Comparison of ENCODE assay signal across 10 cellular contexts in genomic region chr5:56183507-56183906, GRCh38. TPM values are rescaled to one million over a fixed set of nuclear protein-coding genes. Genes with fewer than 3 reads are reported as not detected.
DNase-seq lines count a peak whose midpoint lies in the region; ATAC-seq and TF ChIP-seq lines count a peak whose summit lies in the region.
"Had no signal": no experiment of that assay in that cellular context is flagged by ENCODE, and none has a peak within 500 bp of the region (broad histone marks: within the 10 kb centered on the region; RNA-seq: fewer than 3 reads in every experiment).

No MANE protein-coding gene starts in this region.

- ATAC-seq in GM18511 (IDR thresholded peaks at IDR 0.05; ENCODE audit: unreplicated experiment) (peak; percentile 56), esophagus mucosa (peak; percentile 98), HG03025 (IDR thresholded peaks at IDR 0.05; ENCODE audit: low FRiP score, unreplicated experiment) (no peak), GM18873 (IDR thresholded peaks at IDR 0.05; ENCODE audit: low FRiP score, unreplicated experiment) (no peak)
- ATAC-seq: left ventricle myocardium superior had no signal

- intact Hi-C loops in PC-9 (cut with micrococcal nuclease; ENCODE audit: unreplicated experiment), result no loop called here

- H2AFZ ChIP-seq in PC-9 (no peak overlapping the region), smooth muscle cell (ENCODE audit: low read depth) (no peak overlapping the region)

- H3K9me3 ChIP-seq in PC-9 (ENCODE audit: insufficient read depth, low read depth) (0 out of 2 replicates have a peak, but pooled peaks cover 5% of the 10 kb centered on the region), smooth muscle cell (replicated peaks; ENCODE audit: low read depth) (no peaks in the 10 kb centered on the region)
- H3K9me3 ChIP-seq: HAP-1 had no signal

- no peak overlapping the region for H3K4me3 ChIP-seq in PC-9
- no peak overlapping the region for H3K4me3 ChIP-seq in smooth muscle cell
- H3K4me3 ChIP-seq: HAP-1 had no signal

- POLR2A ChIA-PET in PC-9 (lab: Charles Lee; ENCODE audit: unreplicated experiment), result no interaction called here

- WGBS in smooth muscle cell (ENCODE audit: low lambda C conversion rate), result 47% methylated on average over 4 of the region's 4 CpGs

- H3F3A ChIP-seq in PC-9 (ENCODE audit: insufficient read depth, low read depth), result peaks cover 28% of the 10 kb centered on the region
- no peaks in the 10 kb centered on the region for H3F3A ChIP-seq in smooth muscle cell (ENCODE audit: low read depth)

- H3K4me1 ChIP-seq in PC-9 (replicated peaks; ENCODE audit: insufficient read depth) (peaks cover 48% of the 10 kb centered on the region), smooth muscle cell (ENCODE audit: low read depth) (no peaks in the 10 kb centered on the region)

- peak overlapping the region; percentile 43 for H3K27ac ChIP-seq in PC-9
- no peak overlapping the region for H3K27ac ChIP-seq in smooth muscle cell (ENCODE audit: low read depth)

- H3K4me2 ChIP-seq in PC-9, result 0 out of 2 replicates have a peak overlapping the region, but pooled peaks have one; percentile 9
- H3K4me2 ChIP-seq in smooth muscle cell, result peak overlapping the region; percentile 6

- CTCF ChIA-PET in PC-9 (lab: Charles Lee), result no interaction called here

- TF ChIP-seq CTCF in PC-9 (conservative IDR thresholded peaks at IDR 0.05) (no peak), smooth muscle cell (IDR thresholded peaks at IDR 0.05; ENCODE audit: borderline replicate concordance, insufficient read depth, poor library complexity, severe bottlenecking) (no peak)

- no peaks in the 10 kb centered on the region for H3K36me3 ChIP-seq in PC-9 (ENCODE audit: low read depth)
- H3K36me3 ChIP-seq in smooth muscle cell (ENCODE audit: low read depth), result no peaks in the 10 kb centered on the region
- H3K36me3 ChIP-seq: HAP-1 had no signal

- no TSS peak for BruUV-seq in PC-9 (replicated peaks; lab: Mats Ljungman, UMichigan)

- H3K9ac ChIP-seq in smooth muscle cell (ENCODE audit: low read depth), result no peak overlapping the region

- H3K79me2 ChIP-seq in PC-9 (ENCODE audit: low read depth) (no peaks in the 10 kb centered on the region), smooth muscle cell (ENCODE audit: low read depth) (no peaks in the 10 kb centered on the region)

- DNase-seq in PC-9, result peak; percentile 22 to 92
- DNase-seq in smooth muscle cell (lab: John Stamatoyannopoulos, UW; ENCODE audit: unreplicated experiment), result no peak
- no peak for DNase-seq in T-helper 1 cell
- no peak for DNase-seq in activated CD8-positive, alpha-beta memory T cell treated with anti-CD3 and anti-CD28 coated beads for 24 hours
- DNase-seq: left ventricle myocardium superior had no signal

- H3K9me2 ChIP-seq in PC-9 (ENCODE audit: insufficient read depth), result no peaks in the 10 kb centered on the region

- no peaks in the 10 kb centered on the region for H4K20me1 ChIP-seq in PC-9 (ENCODE audit: insufficient read depth)
- no peaks in the 10 kb centered on the region for H4K20me1 ChIP-seq in smooth muscle cell (ENCODE audit: low read depth)

- H3K27me3 ChIP-seq in PC-9 (ENCODE audit: insufficient read depth, low read depth) (no peaks in the 10 kb centered on the region), smooth muscle cell (ENCODE audit: low read depth) (no peaks in the 10 kb centered on the region)

RNA-seq across cellular contexts. Expression of gene ANKRD55, which starts 49.6 kb away (rescaled TPM):
- total RNA-seq in PC-9 (2021) (not detected in 2 replicates), esophagus mucosa (not detected), smooth muscle cell (0.27 and 1.7 TPM in 2 replicates)
- 0.70 and 1.1 TPM in 2 replicates for polyA plus RNA-seq in smooth muscle cell
- total RNA-seq: left ventricle myocardium superior had no signal

Comparison
In these comparisons a context has a peak if more than half of its experiments do, and no peak if none do; other contexts are left out.
1. ATAC-seq: peak in GM18511 (single experiment) and esophagus mucosa (single experiment); none in HG03025 (single experiment) and GM18873 (single experiment).
2. DNase-seq: peak in PC-9 (2 of 2); none in smooth muscle cell (single experiment), T-helper 1 cell (0 of 5) and activated CD8-positive, alpha-beta memory T cell treated with anti-CD3 and anti-CD28 coated beads for 24 hours (single experiment).